12 cellular contexts compared by ENCODE assay signal in the genomic region with DNA sequence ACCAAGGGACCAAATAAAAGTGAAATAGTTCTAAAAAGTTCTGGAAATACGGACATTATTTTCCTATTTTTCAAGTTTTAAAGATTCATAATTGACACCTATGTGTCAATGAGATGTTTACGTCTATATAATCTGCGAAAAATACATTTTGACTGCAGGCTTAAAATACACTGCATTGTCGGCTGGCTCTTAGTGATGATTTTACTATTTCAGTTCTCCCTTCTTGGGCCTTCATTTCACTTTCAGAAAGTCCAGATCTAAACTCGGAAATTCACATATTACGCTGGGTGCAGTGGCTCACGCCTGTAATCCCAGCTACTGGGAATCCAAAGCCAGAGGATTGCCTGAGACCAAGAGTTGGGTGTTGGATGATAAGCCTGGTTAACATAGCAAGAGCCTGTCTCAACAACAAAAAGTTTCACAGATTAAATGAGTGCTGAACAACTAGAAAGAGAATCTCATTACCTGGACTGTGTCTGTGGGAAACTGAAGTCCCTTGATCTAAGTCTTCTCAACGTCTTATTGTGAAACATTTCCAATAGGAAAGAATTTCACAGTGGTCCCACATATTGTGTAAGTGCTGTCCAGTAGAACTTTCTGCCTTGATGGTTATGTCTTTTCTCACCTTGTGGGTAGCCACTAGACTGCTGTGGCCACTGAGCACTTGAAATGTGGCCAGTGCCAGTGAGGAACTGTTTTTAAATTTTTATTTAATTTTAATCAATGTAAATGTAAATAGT. TPM values are rescaled to one million over a fixed set of nuclear protein-coding genes. Genes with fewer than 3 reads are reported as not detected.
DNase-seq lines count a peak whose midpoint lies in the region; ATAC-seq and TF ChIP-seq lines count a peak whose summit lies in the region.
"Had no signal": no experiment of that assay in that cellular context is flagged by ENCODE, and none has a peak within 500 bp of the region (broad histone marks: within the 10 kb centered on the region; RNA-seq: fewer than 3 reads in every experiment).

No MANE protein-coding gene starts in this region.

- TF ChIP-seq CTCF in KMS-11 (conservative IDR thresholded peaks at IDR 0.05; ENCODE audit: low read depth, low read length), result no peak
- no peak for TF ChIP-seq CTCF in brain (conservative IDR thresholded peaks at IDR 0.05)

- H3K4me3 ChIP-seq in KMS-11 (IDR thresholded peaks at IDR 0.05; ENCODE audit: insufficient read depth, low read depth, low read length), result no peak overlapping the region
- no peak overlapping the region for H3K4me3 ChIP-seq in trophoblast cell (ENCODE audit: low read depth, low read length)

- H3K36me3 Mint-ChIP-seq in activated T-cell treated with anti-CD3 and anti-CD28 coated beads, Interleukin-2, amount 50 U/mL, for 4 hours (ENCODE audit: insufficient read depth), result peaks cover 2% of the 10 kb centered on the region
- peaks cover 4% of the 10 kb centered on the region for H3K36me3 Mint-ChIP-seq in brain

- no peak overlapping the region for H2BK5ac ChIP-seq in trophoblast cell (ENCODE audit: low read depth, low read length, poor library complexity)

- H2AFZ ChIP-seq in KMS-11 (ENCODE audit: low read depth) (no peak overlapping the region), trophoblast cell (ENCODE audit: insufficient read depth, low read length, poor library complexity) (no peak overlapping the region)

- no peak overlapping the region for H2BK120ac ChIP-seq in trophoblast cell (ENCODE audit: insufficient read depth, low read length, poor library complexity)

- no peak overlapping the region for H4K91ac ChIP-seq in trophoblast cell (ENCODE audit: low read depth, low read length)

- peaks cover 24% of the 10 kb centered on the region for H3K4me1 ChIP-seq in KMS-11 (ENCODE audit: low read depth, poor library complexity, severe bottlenecking)
- H3K4me1 ChIP-seq in trophoblast cell (ENCODE audit: control insufficient read depth in 1 of 2, insufficient read depth in 2 of 2, low read length in 2 of 2), result no peaks in the 10 kb centered on the region

- H2BK12ac ChIP-seq in trophoblast cell (ENCODE audit: low read length), result no peak overlapping the region

- H3K27me3 ChIP-seq in KMS-11 (ENCODE audit: insufficient read depth, low read depth) (peaks cover 16% of the 10 kb centered on the region; the same call in 1 of the 2 replicates), trophoblast cell (ENCODE audit: insufficient read depth, low read length) (no peaks in the 10 kb centered on the region)
- H3K27me3 ChIP-seq: thyroid gland had no signal

- H3K4me2 ChIP-seq in KMS-11 (peak overlapping the region; percentile 77), trophoblast cell (ENCODE audit: low read length) (no peak overlapping the region)

- H3K27ac Mint-ChIP-seq in brain, result peak overlapping the region in 1 of 5 experiments; percentile 15

- H3K79me2 ChIP-seq in KMS-11 (ENCODE audit: insufficient read depth, low read depth) (no peaks in the 10 kb centered on the region), trophoblast cell (ENCODE audit: control insufficient read depth, insufficient read depth, low read length, poor library complexity) (peaks cover 7% of the 10 kb centered on the region)

- H4K20me1 ChIP-seq in KMS-11 (ENCODE audit: insufficient read depth), result no peaks in the 10 kb centered on the region

- H3K23ac ChIP-seq in trophoblast cell (ENCODE audit: low read length), result no peak overlapping the region

- no peak overlapping the region for H4K12ac ChIP-seq in trophoblast cell (ENCODE audit: low read depth, low read length)

- H3K4me1 Mint-ChIP-seq in activated T-cell treated with anti-CD3 and anti-CD28 coated beads, Interleukin-2, amount 50 U/mL, for 4 hours (ENCODE audit: low read depth), result peaks cover 20% of the 10 kb centered on the region
- H3K4me1 Mint-ChIP-seq in brain, result peaks cover 33% of the 10 kb centered on the region

- H3K9ac ChIP-seq in KMS-11 (no peak overlapping the region), trophoblast cell (ENCODE audit: low read length) (no peak overlapping the region)

- no CpG with 5 or more reads among the region's 8 CpGs for WGBS in trophoblast cell (ENCODE audit: extremely low coverage, insufficient coverage, insufficient read length)

- H3K36me3 ChIP-seq in KMS-11 (ENCODE audit: insufficient read depth) (no peaks in the 10 kb centered on the region), trophoblast cell (ENCODE audit: control insufficient read depth in 1 of 2, insufficient read depth in 2 of 2, low read length in 2 of 2) (peaks cover 0 to 1% of the 10 kb centered on the region in 2 experiments)
- H3K36me3 ChIP-seq: thyroid gland had no signal

- H3K14ac ChIP-seq in trophoblast cell (ENCODE audit: low read length), result no peak overlapping the region

- H4K8ac ChIP-seq in trophoblast cell (ENCODE audit: low read depth, low read length), result no peak overlapping the region

- H3K4ac ChIP-seq in trophoblast cell (ENCODE audit: low read depth, low read length), result peak overlapping the region; percentile 69

- no peak overlapping the region for H3K18ac ChIP-seq in trophoblast cell (ENCODE audit: low read length)

- ATAC-seq in activated T-cell treated with anti-CD3 and anti-CD28 coated beads, Interleukin-2, amount 50 U/mL, for 4 hours, result no peak
- no peak for ATAC-seq in HG02798 (IDR thresholded peaks at IDR 0.05; ENCODE audit: poor library complexity, unreplicated experiment)
- ATAC-seq: left lobe of liver had no signal

- H3K79me1 ChIP-seq in trophoblast cell (ENCODE audit: low read length), result peaks cover 7% of the 10 kb centered on the region

- H3K9me3 Mint-ChIP-seq in activated T-cell treated with anti-CD3 and anti-CD28 coated beads, Interleukin-2, amount 50 U/mL, for 4 hours, result no peaks in the 10 kb centered on the region
- no peaks in the 10 kb centered on the region for H3K9me3 Mint-ChIP-seq in brain

- no peak overlapping the region for H2AK5ac ChIP-seq in trophoblast cell (ENCODE audit: low read length)

- no peaks in the 10 kb centered on the region for H3K27me3 Mint-ChIP-seq in activated T-cell treated with anti-CD3 and anti-CD28 coated beads, Interleukin-2, amount 50 U/mL, for 4 hours (ENCODE audit: low read depth)
- H3K27me3 Mint-ChIP-seq in brain, result peaks cover 14% of the 10 kb centered on the region

- peak overlapping the region; percentile 93 for H3K4me3 Mint-ChIP-seq in activated T-cell treated with anti-CD3 and anti-CD28 coated beads, Interleukin-2, amount 50 U/mL, for 4 hours
- H3K4me3 Mint-ChIP-seq in brain, result peak overlapping the region; percentile 90 to 94 (median 92)

- no peaks in the 10 kb centered on the region for H3K9me3 ChIP-seq in trophoblast cell (ENCODE audit: insufficient read depth, low read depth, low read length)
- H3K9me3 ChIP-seq: thyroid gland had no signal

- no peak overlapping the region for H3K27ac ChIP-seq in KMS-11
- no peak overlapping the region for H3K27ac ChIP-seq in trophoblast cell (ENCODE audit: low read depth, low read length)

- no peak for DNase-seq in activated T-cell treated with anti-CD3 and anti-CD28 coated beads, Interleukin-2, amount 50 U/mL, for 4 hours
- DNase-seq in activated T-cell treated with anti-CD3 and anti-CD28 coated beads for 4 hours, result no peak
- DNase-seq in trophoblast cell, result no peak
- no peak for DNase-seq in activated CD4-positive, CD25-positive, alpha-beta regulatory T cell (lab: John Stamatoyannopoulos, UW)
- no peak for DNase-seq in activated effector memory CD4-positive, alpha-beta T cell treated with Interleukin-2 at 50 U/mL for 16 hours
- DNase-seq: NCI-H1694, T1000, thyroid gland had no signal

RNA-seq across cellular contexts. Expression of a gene that starts 1.8 kb away (rescaled TPM):
- 10 to 100 TPM; 12.0 to 15.6 (median 12.0) TPM for total RNA-seq in activated T-cell treated with anti-CD3 and anti-CD28 coated beads, Interleukin-2, amount 50 U/mL, for 4 hours
- polyA plus RNA-seq in brain (ENCODE audit: insufficient read depth, low read depth, low replicate concordance), result 41.8 TPM
- 25.6 and 25.7 TPM in 2 replicates for polyA plus RNA-seq in trophoblast cell (2013)

RNA-seq across cellular contexts. Expression of a gene that starts 22.2 kb away (rescaled TPM):
- total RNA-seq in activated T-cell treated with anti-CD3 and anti-CD28 coated beads, Interleukin-2, amount 50 U/mL, for 4 hours, result 10 to 100 TPM; 19.7 to 22.2 (median 21.9) TPM
- polyA plus RNA-seq in brain (ENCODE audit: insufficient read depth, low read depth, low replicate concordance), result 14.0 TPM
- 35.8 and 37.2 TPM in 2 replicates for polyA plus RNA-seq in trophoblast cell (2013)
